ENCODE assay signal across 15 cellular contexts in genomic region chr17:81091134-81091530, GRCh38.
"Had no signal": no experiment of that assay in that cellular context is flagged by ENCODE, and none has a peak within 500 bp of the region (broad histone marks: within the 10 kb centered on the region; RNA-seq: fewer than 3 reads in every experiment).

No MANE protein-coding gene starts in this region.

- H3K36me3 ChIP-seq: breast epithelium had no signal

- DNase-seq: activated CD4-positive, CD25-positive, alpha-beta regulatory T cell; activated naive CD8-positive, alpha-beta T cell treated with anti-CD3 and anti-CD28 coated beads, Interleukin-2, amount 10 ng/mL, durations not matched to agents 7 days and 5 days; anterior cingulate cortex; dermis blood vessel endothelial cell; midbrain; stimulated activated naive CD8-positive, alpha-beta T cell treated with anti-CD3 and anti-CD28 coated beads, Interleukin-15, amount 100 ng/mL, for 72 hours had no signal

- H3K27me3 ChIP-seq: breast epithelium, right lobe of liver had no signal

- H3K36me3 Mint-ChIP-seq: activated naive CD8-positive, alpha-beta T cell treated with anti-CD3 and anti-CD28 coated beads, Interleukin-2, amount 10 ng/mL, durations not matched to agents 7 days and 5 days had no signal

- H3K27ac Mint-ChIP-seq: activated CD4-positive, alpha-beta T cell treated with anti-CD3 and anti-CD28 coated beads, Interleukin-2, amount 10 ng/mL, durations not matched to agents 24 days and 14 days; activated naive CD8-positive, alpha-beta T cell treated with anti-CD3 and anti-CD28 coated beads, Interleukin-2, amount 10 ng/mL, durations not matched to agents 7 days and 5 days; activated T-helper 1 cell treated with anti-CD3 and anti-CD28 coated beads, Interleukin-12 subunit alpha, Interleukin-12 subunit beta, Interleukin-2, Interleukin-4 antibody, amounts not matched to agents 30 ng/mL and 10 ng/mL and 1 ng/mL, durations not matched to agents 14 hours and 24 hours and 36 hours; stimulated activated naive CD8-positive, alpha-beta T cell treated with anti-CD3 and anti-CD28 coated beads, Interleukin-15, amount 100 ng/mL, for 72 hours; T-helper 2 cell treated with Interferon-gamma antibody and Interleukin-4, amounts not matched to agents 5 μg/mL and 100 μg/mL, for 36 hours had no signal

- H3K27ac ChIP-seq: breast epithelium, right lobe of liver, thoracic aorta had no signal

- H3K9me3 ChIP-seq: breast epithelium, right lobe of liver, spleen, thoracic aorta had no signal

- ATAC-seq: stimulated activated naive CD8-positive, alpha-beta T cell treated with anti-CD3 and anti-CD28 coated beads, Interleukin-15, amount 100 ng/mL, for 72 hours had no signal

- H3K4me3 Mint-ChIP-seq: activated CD4-positive, alpha-beta T cell treated with anti-CD3 and anti-CD28 coated beads, Interleukin-2, amount 10 ng/mL, durations not matched to agents 24 days and 14 days; activated naive CD8-positive, alpha-beta T cell treated with anti-CD3 and anti-CD28 coated beads, Interleukin-2, amount 10 ng/mL, durations not matched to agents 7 days and 5 days; activated T-helper 1 cell treated with anti-CD3 and anti-CD28 coated beads, Interleukin-12 subunit alpha, Interleukin-12 subunit beta, Interleukin-2, Interleukin-4 antibody, amounts not matched to agents 30 ng/mL and 10 ng/mL and 1 ng/mL, durations not matched to agents 14 hours and 24 hours and 36 hours; neural crest cell; stimulated activated naive CD8-positive, alpha-beta T cell treated with anti-CD3 and anti-CD28 coated beads, Interleukin-15, amount 100 ng/mL, for 72 hours; T-helper 2 cell treated with Interferon-gamma antibody and Interleukin-4, amounts not matched to agents 5 μg/mL and 100 μg/mL, for 36 hours had no signal

- H3K4me3 ChIP-seq: breast epithelium, lung, right lobe of liver, spleen, thoracic aorta had no signal

- H3K27me3 Mint-ChIP-seq: activated naive CD8-positive, alpha-beta T cell treated with anti-CD3 and anti-CD28 coated beads, Interleukin-2, amount 10 ng/mL, durations not matched to agents 7 days and 5 days had no signal

- H3K9me3 Mint-ChIP-seq: activated CD4-positive, alpha-beta T cell treated with anti-CD3 and anti-CD28 coated beads, Interleukin-2, amount 10 ng/mL, durations not matched to agents 24 days and 14 days; activated naive CD8-positive, alpha-beta T cell treated with anti-CD3 and anti-CD28 coated beads, Interleukin-2, amount 10 ng/mL, durations not matched to agents 7 days and 5 days; activated T-helper 1 cell treated with anti-CD3 and anti-CD28 coated beads, Interleukin-12 subunit alpha, Interleukin-12 subunit beta, Interleukin-2, Interleukin-4 antibody, amounts not matched to agents 30 ng/mL and 10 ng/mL and 1 ng/mL, durations not matched to agents 14 hours and 24 hours and 36 hours; neural crest cell; stimulated activated naive CD8-positive, alpha-beta T cell treated with anti-CD3 and anti-CD28 coated beads, Interleukin-15, amount 100 ng/mL, for 72 hours; T-helper 2 cell treated with Interferon-gamma antibody and Interleukin-4, amounts not matched to agents 5 μg/mL and 100 μg/mL, for 36 hours had no signal
